8 cellular contexts compared by ENCODE assay signal in genomic region chr18:45690975-45691815, GRCh38.
DNase-seq lines count a peak whose midpoint lies in the region; ATAC-seq and TF ChIP-seq lines count a peak whose summit lies in the region.

No MANE protein-coding gene starts in this region.

- peak overlapping the region; percentile 30 to 83 (median 30) for H3K27ac Mint-ChIP-seq in nephron

- peak overlapping the region in 1 of 3 experiments; percentile 46 for H3K4me3 Mint-ChIP-seq in nephron

- peaks cover 4% of the 10 kb centered on the region for H3K36me3 Mint-ChIP-seq in nephron (ENCODE audit: low read depth)

- peaks cover 42% of the 10 kb centered on the region for H3K4me1 Mint-ChIP-seq in nephron

- ATAC-seq in stimulated activated naive CD8-positive, alpha-beta T cell treated with anti-CD3 and anti-CD28 coated beads, Interleukin-15, Interleukin-2, amounts not matched to agents 100 U/mL and 50 U/mL, for 24 hours, result no peak
- no peak for ATAC-seq in GM21367 (IDR thresholded peaks at IDR 0.05; ENCODE audit: unreplicated experiment)

- H3K27me3 Mint-ChIP-seq in nephron (ENCODE audit: low read depth), result no peaks in the 10 kb centered on the region

- DNase-seq in COLO829 (ENCODE audit: low spot score) (peak; percentile 69), HuH-7.5 (ENCODE audit: low spot score) (peak; percentile 13), OCI-M1 (lab: John Stamatoyannopoulos, UW) (peak; percentile 81), fibroblast of peridontal ligament (ENCODE audit: extremely low read depth) (peak; percentile 88)
- peak; percentile 77 for DNase-seq in activated T-cell treated with anti-CD3 and anti-CD28 coated beads, Interleukin-2, amount 50 U/mL, for 1 hour
- DNase-seq in stimulated activated naive CD8-positive, alpha-beta T cell treated with anti-CD3 and anti-CD28 coated beads, Interleukin-15, Interleukin-2, amounts not matched to agents 100 U/mL and 50 U/mL, for 24 hours, result peak; percentile 85

- TF ChIP-seq CTCF in nephron (IDR thresholded peaks at IDR 0.05; ENCODE audit: unreplicated experiment in 3 of 3), result peak; percentile 82 to 88 (median 85)

- peaks cover 23% of the 10 kb centered on the region for H3K9me3 Mint-ChIP-seq in nephron

Comparison
In these comparisons a context has a peak if more than half of its experiments do, and no peak if none do; other contexts are left out.
1. DNase-seq: peak in every context shown above with its lines; median percentile 88 in fibroblast of peridontal ligament; 85 in stimulated activated naive CD8-positive, alpha-beta T cell treated with anti-CD3 and anti-CD28 coated beads, Interleukin-15, Interleukin-2, amounts not matched to agents 100 U/mL and 50 U/mL, for 24 hours; 81 in OCI-M1; 77 in activated T-cell treated with anti-CD3 and anti-CD28 coated beads, Interleukin-2, amount 50 U/mL, for 1 hour; 69 in COLO829; 13 in HuH-7.5.